ENCODE assay signal across 10 cellular contexts in genomic region chr7:25860206-25860881, GRCh38.
A peak's percentile ranks its signal among the peaks of the same experiment; 100 is the strongest.
DNase-seq lines count a peak whose midpoint lies in the region; ATAC-seq and TF ChIP-seq lines count a peak whose summit lies in the region.
"Had no signal": no experiment of that assay in that cellular context is flagged by ENCODE, and none has a peak within 500 bp of the region (broad histone marks: within the 10 kb centered on the region; RNA-seq: fewer than 3 reads in every experiment).

No MANE protein-coding gene starts in this region.

- peaks cover 99% of the 10 kb centered on the region for H3K27me3 ChIP-seq in CD4-positive, alpha-beta T cell (ENCODE audit: control insufficient read depth, insufficient read depth, low read length)
- H3K27me3 ChIP-seq in SJCRH30 = no peaks in the 10 kb centered on the region

- peaks cover 46% of the 10 kb centered on the region for H3K9me3 ChIP-seq in CD4-positive, alpha-beta T cell (ENCODE audit: control insufficient read depth, low read length)
- no peaks in the 10 kb centered on the region for H3K9me3 ChIP-seq in SJCRH30 (replicated peaks)

- POLR2A ChIA-PET in CD4-positive, alpha-beta T cell (lab: Charles Lee) = no interaction called here

- H3K9me3 Mint-ChIP-seq in CD4-positive, alpha-beta T cell = peaks cover 12% of the 10 kb centered on the region

- no peak for TF ChIP-seq CTCF in CD4-positive, alpha-beta T cell (IDR thresholded peaks at IDR 0.05)
- TF ChIP-seq CTCF in foreskin fibroblast (IDR thresholded peaks at IDR 0.05; ENCODE audit: low read depth, low read length) = no peak

- H3K27ac Mint-ChIP-seq in CD4-positive, alpha-beta T cell = no peak overlapping the region

- no peak overlapping the region for H3K27ac ChIP-seq in CD4-positive, alpha-beta T cell (ENCODE audit: low read depth, low read length)
- H3K27ac ChIP-seq in SJCRH30 = no peak overlapping the region
- H3K27ac ChIP-seq: heart left ventricle had no signal

- peaks cover 9% of the 10 kb centered on the region for H3K27me3 Mint-ChIP-seq in CD4-positive, alpha-beta T cell

- peaks cover 27% of the 10 kb centered on the region for H3K36me3 Mint-ChIP-seq in CD4-positive, alpha-beta T cell (ENCODE audit: low read depth)

- intact Hi-C loops in CD4-positive, alpha-beta T cell (cut with DNase I, micrococcal nuclease) = loop anchor here (2.0 to 10.0 kb wide), 3 partner anchors 736 to 1306 kb away; partner anchors contain the start of genes CYCS (in 1 of the 2) and SKAP2 (in 1 of the 2)

- no peaks in the 10 kb centered on the region for H3K36me3 ChIP-seq in SJCRH30
- H3K36me3 ChIP-seq: heart left ventricle had no signal

- H3K4me1 ChIP-seq in SJCRH30 = 0 out of 2 replicates have a peak, but pooled peaks cover 2% of the 10 kb centered on the region

- H3K4me3 ChIP-seq in SJCRH30 (peak overlapping the region; percentile 40), foreskin fibroblast (ENCODE audit: low read depth in 1 of 2, low read length in 2 of 2) (peak overlapping the region in 1 of 2 donors; percentile 25)
- H3K4me3 ChIP-seq: heart left ventricle had no signal

- peaks cover 24% of the 10 kb centered on the region for H3K4me1 Mint-ChIP-seq in CD4-positive, alpha-beta T cell (ENCODE audit: low read depth)

- peak in 1 of 10 experiments; percentile 13 for DNase-seq in CD4-positive, alpha-beta T cell
- peak; percentile 49 for DNase-seq in EL
- DNase-seq in SJCRH30 = peak; percentile 48 to 67
- peak; percentile 64 to 73 for DNase-seq in foreskin fibroblast
- no peak for DNase-seq in mucosa of gallbladder (ENCODE audit: low spot score)
- no peak for DNase-seq in NCI-H2029 (lab: John Stamatoyannopoulos, UW)
- no peak for DNase-seq in midbrain (lab: John Stamatoyannopoulos, UW)
- DNase-seq: heart left ventricle, RPMI8226 had no signal

- H3K4me3 Mint-ChIP-seq in CD4-positive, alpha-beta T cell = peak overlapping the region; percentile 36

- CTCF ChIA-PET in CD4-positive, alpha-beta T cell (lab: Charles Lee) = interaction anchor here (1.4 kb wide), 1 partner anchor 1290 kb away, joined by 3 read pairs; no protein-coding TSS in a partner anchor

- ATAC-seq in CD4-positive, alpha-beta T cell (ENCODE audit: poor library complexity) = no peak
- no peak for ATAC-seq in GM19324 (IDR thresholded peaks at IDR 0.05; ENCODE audit: low FRiP score, unreplicated experiment)
- ATAC-seq: heart left ventricle had no signal

Comparison
In these comparisons a context has a peak if more than half of its experiments do, and no peak if none do; other contexts are left out.
1. DNase-seq: peak in EL (single experiment), SJCRH30 (2 of 2) and foreskin fibroblast (2 of 2); none in mucosa of gallbladder (single experiment), NCI-H2029 (single experiment) and midbrain (single experiment).